In the genomic region with DNA sequence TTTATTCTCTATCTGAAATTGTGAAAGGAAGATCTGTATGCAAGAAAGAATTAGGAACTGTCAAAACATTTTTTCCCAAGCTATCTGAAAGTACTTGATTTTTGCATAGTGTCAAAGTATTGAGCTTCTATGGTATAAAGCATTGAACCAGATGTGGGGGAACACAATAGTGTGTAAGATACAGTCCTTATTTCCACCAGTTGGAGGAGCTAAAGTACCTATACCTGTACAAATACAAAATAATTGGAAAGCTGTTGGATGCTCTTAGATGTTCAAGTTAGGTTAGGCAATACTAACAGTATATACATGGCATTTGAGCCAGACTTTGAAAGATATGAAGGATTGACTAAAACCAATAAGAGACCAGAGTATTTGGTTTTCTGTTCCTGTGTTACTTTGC, we compare ENCODE assay signal across 8 cellular contexts.
DNase-seq lines count a peak whose midpoint lies in the region; ATAC-seq and TF ChIP-seq lines count a peak whose summit lies in the region.

No MANE protein-coding gene starts in this region.

- peaks cover 4% of the 10 kb centered on the region for H3K36me3 Mint-ChIP-seq in type B pancreatic cell

- H3K27me3 ChIP-seq in HL-60 (ENCODE audit: insufficient read depth, poor library complexity, severe bottlenecking): no peaks in the 10 kb centered on the region

- no peak overlapping the region for H3K4me3 Mint-ChIP-seq in type B pancreatic cell

- no peak overlapping the region for H3K4me3 ChIP-seq in HL-60 (replicated peaks; ENCODE audit: insufficient read depth, low read length)
- H3K4me3 ChIP-seq in cardiac fibroblast (replicated peaks in 1 of 2; ENCODE audit: low read depth in 2 of 2, low read length in 2 of 2): no peak overlapping the region

- ATAC-seq in GM19372 (IDR thresholded peaks at IDR 0.05; ENCODE audit: low read depth, unreplicated experiment) (peak; percentile 90), HG02763 (IDR thresholded peaks at IDR 0.05; ENCODE audit: unreplicated experiment) (no peak)

- H3K27ac Mint-ChIP-seq in type B pancreatic cell: no peak overlapping the region

- no peak overlapping the region for H3K27ac ChIP-seq in HL-60 (replicated peaks)

- H3K4me1 Mint-ChIP-seq in type B pancreatic cell (ENCODE audit: unreplicated experiment): peaks cover 7% of the 10 kb centered on the region

- peaks cover 5% of the 10 kb centered on the region for H3K9me3 Mint-ChIP-seq in type B pancreatic cell

- DNase-seq in CD1c-positive myeloid dendritic cell (ENCODE audit: extremely low spot score) (peak; percentile 45), HL-60 (ENCODE audit: low read depth in 1 of 2, low spot score in 1 of 2) (peak; percentile 8 to 28), cardiac fibroblast (ENCODE audit: low read depth in 2 of 2) (peak; percentile 49 to 68), type B pancreatic cell (ENCODE audit: extremely low spot score, unreplicated experiment) (no peak), COR-L47 (lab: John Stamatoyannopoulos, UW) (no peak), dedifferentiated amniotic fluid mesenchymal stem cell (ENCODE audit: extremely low spot score) (no peak)

- no peaks in the 10 kb centered on the region for H3K27me3 Mint-ChIP-seq in type B pancreatic cell

- TF ChIP-seq CTCF in HL-60 (IDR thresholded peaks at IDR 0.05; ENCODE audit: insufficient read depth, low read length) (no peak), cardiac fibroblast (IDR thresholded peaks at IDR 0.05; ENCODE audit: low read depth, low read length) (peak; percentile 64), type B pancreatic cell (conservative IDR thresholded peaks at IDR 0.05) (peak; percentile 35)

Comparison
In these comparisons a context has a peak if more than half of its experiments do, and no peak if none do; other contexts are left out.
1. DNase-seq: peak in CD1c-positive myeloid dendritic cell (single experiment), HL-60 (2 of 2) and cardiac fibroblast (2 of 2); none in type B pancreatic cell (single experiment), COR-L47 (single experiment) and dedifferentiated amniotic fluid mesenchymal stem cell (single experiment).